Comparison of ENCODE assay signal across 9 cellular contexts in genomic region chr3:171833775-171834460, GRCh38. TPM values are rescaled to one million over a fixed set of nuclear protein-coding genes. Genes with fewer than 3 reads are reported as not detected.
DNase-seq lines count a peak whose midpoint lies in the region; ATAC-seq and TF ChIP-seq lines count a peak whose summit lies in the region.
"Had no signal": no experiment of that assay in that cellular context is flagged by ENCODE, and none has a peak within 500 bp of the region (broad histone marks: within the 10 kb centered on the region; RNA-seq: fewer than 3 reads in every experiment).

No MANE protein-coding gene starts in this region.

- ATAC-seq in gastrocnemius medialis (peak; percentile 58 to 59), HG03521 (IDR thresholded peaks at IDR 0.05; ENCODE audit: unreplicated experiment) (no peak)

- H3K4me3 ChIP-seq in HFF-Myc (replicated peaks; ENCODE audit: low read depth, low read length) (no peak overlapping the region), esophagus muscularis mucosa (no peak overlapping the region), gastrocnemius medialis (no peak overlapping the region)

- peaks cover 24% of the 10 kb centered on the region for H3K27me3 Mint-ChIP-seq in activated naive CD8-positive, alpha-beta T cell treated with anti-CD3 and anti-CD28 coated beads for 36 hours

- peak; percentile 21 for DNase-seq in Daoy (ENCODE audit: low read depth)
- no peak for DNase-seq in HFF-Myc (ENCODE audit: extremely low read depth, low read depth)
- DNase-seq in NOMO-1 treated with DMSO at 0.1 percent for 48 hours (lab: John Stamatoyannopoulos, UW; ENCODE audit: unreplicated experiment): peak; percentile 87
- DNase-seq in esophagus muscularis mucosa (ENCODE audit: extremely low spot score): no peak
- DNase-seq in gastrocnemius medialis: no peak
- no peak for DNase-seq in NCI-H1930 (lab: John Stamatoyannopoulos, UW)
- DNase-seq in activated naive CD8-positive, alpha-beta T cell treated with anti-CD3 and anti-CD28 coated beads for 36 hours: no peak

- no peak overlapping the region for H3K27ac Mint-ChIP-seq in activated naive CD8-positive, alpha-beta T cell treated with anti-CD3 and anti-CD28 coated beads for 36 hours

- H3K4me1 ChIP-seq in esophagus muscularis mucosa: peaks cover 47 to 56% (median 48%) of the 10 kb centered on the region in 4 donors
- peaks cover 17 to 33% of the 10 kb centered on the region in 2 donors for H3K4me1 ChIP-seq in gastrocnemius medialis

- no peak overlapping the region for H3K4me3 Mint-ChIP-seq in activated naive CD8-positive, alpha-beta T cell treated with anti-CD3 and anti-CD28 coated beads for 36 hours

- no peaks in the 10 kb centered on the region for H3K36me3 Mint-ChIP-seq in activated naive CD8-positive, alpha-beta T cell treated with anti-CD3 and anti-CD28 coated beads for 36 hours

- in situ Hi-C loops in gastrocnemius medialis (cut with MboI; ENCODE audit: low sequenced_read_pairs in 4 of 4): loop anchor here in 3 of 4 donors (10.0 to 25.0 kb wide), 3 partner anchors 189 to 503 kb away; no protein-coding TSS in a partner anchor

- no peak for TF ChIP-seq EP300 in esophagus muscularis mucosa (IDR thresholded peaks at IDR 0.05)

- WGBS in esophagus muscularis mucosa: 35% methylated on average over 3 of the region's 3 CpGs

- no peaks in the 10 kb centered on the region for H3K4me1 Mint-ChIP-seq in activated naive CD8-positive, alpha-beta T cell treated with anti-CD3 and anti-CD28 coated beads for 36 hours

- H3K27ac ChIP-seq in esophagus muscularis mucosa (replicated peaks in 1 of 4): peak overlapping the region in 3 of 4 donors; percentile 21 to 29 (median 24)
- peak overlapping the region; percentile 46 to 63 (median 54) for H3K27ac ChIP-seq in gastrocnemius medialis

- intact Hi-C loops in esophagus muscularis mucosa (cut with DNase I) (loop anchor here (2.0 to 5.0 kb wide), 2 partner anchors 62 to 187 kb away; no protein-coding TSS in a partner anchor), gastrocnemius medialis (cut with DNase I; ENCODE audit: low total_unique reads) (loop anchor here (1.0 to 10.0 kb wide), 4 partner anchors 62 to 649 kb away; no protein-coding TSS in a partner anchor)

- TF ChIP-seq CTCF in HFF-Myc (IDR thresholded peaks at IDR 0.05; ENCODE audit: low read depth, low read length, missing control alignments) (peak; percentile 36), esophagus muscularis mucosa (IDR thresholded peaks at IDR 0.05) (peak; percentile 36 to 51 (median 37)), gastrocnemius medialis (IDR thresholded peaks at IDR 0.05 in 4 of 5, conservative IDR thresholded peaks at IDR 0.05 in 1 of 5) (peak; percentile 27 to 50 (median 40))

- TF ChIP-seq POLR2A in esophagus muscularis mucosa (IDR thresholded peaks at IDR 0.05; ENCODE audit: low read depth): no peak
- TF ChIP-seq POLR2A in gastrocnemius medialis (IDR thresholded peaks at IDR 0.05): no peak

- H3K9me3 ChIP-seq in esophagus muscularis mucosa (no peaks in the 10 kb centered on the region), gastrocnemius medialis (no peaks in the 10 kb centered on the region)

- no peaks in the 10 kb centered on the region for H3K9me3 Mint-ChIP-seq in activated naive CD8-positive, alpha-beta T cell treated with anti-CD3 and anti-CD28 coated beads for 36 hours

- no peaks in the 10 kb centered on the region for H3K36me3 ChIP-seq in esophagus muscularis mucosa
- no peaks in the 10 kb centered on the region for H3K36me3 ChIP-seq in gastrocnemius medialis

- H3K27me3 ChIP-seq in esophagus muscularis mucosa (no peaks in the 10 kb centered on the region), gastrocnemius medialis (no peaks in the 10 kb centered on the region)

RNA-seq across cellular contexts. Expression of gene TMEM212, which starts 9.2 kb away (rescaled TPM):
- total RNA-seq in Daoy (2014; rRNA removed; shearing (Covaris generic)): not detected in 2 replicates
- total RNA-seq in esophagus muscularis mucosa (not detected), gastrocnemius medialis (not detected)
- not detected for total RNA-seq in activated naive CD8-positive, alpha-beta T cell treated with anti-CD3 and anti-CD28 coated beads for 36 hours
- total RNA-seq: pulmonary artery endothelial cell had no signal

RNA-seq across cellular contexts. Expression of gene PLD1, which starts 23.6 kb away (rescaled TPM):
- 5.7 and 7.8 TPM in 2 replicates for total RNA-seq in Daoy (2014; rRNA removed; shearing (Covaris generic))
- total RNA-seq in esophagus muscularis mucosa: 10 to 100 TPM; 12.4 to 21.1 (median 18.5) TPM
- 1 to 10 TPM; 1.9 to 5.6 (median 4.6) TPM for total RNA-seq in gastrocnemius medialis
- total RNA-seq in activated naive CD8-positive, alpha-beta T cell treated with anti-CD3 and anti-CD28 coated beads for 36 hours: under 1 TPM; 0.18 to 0.52 TPM

Comparison
In these comparisons a context has a peak if more than half of its experiments do, and no peak if none do; other contexts are left out.
1. DNase-seq: peak in Daoy (single experiment) and NOMO-1 treated with DMSO at 0.1 percent for 48 hours (single experiment); none in HFF-Myc (single experiment), esophagus muscularis mucosa (single experiment), gastrocnemius medialis (0 of 2), NCI-H1930 (0 of 2) and activated naive CD8-positive, alpha-beta T cell treated with anti-CD3 and anti-CD28 coated beads for 36 hours (single experiment).
2. Peak in every context shown above with its lines, with median percentiles within 50 percentile points of each other: CTCF ChIP-seq.